Comparison of ENCODE assay signal across 7 cellular contexts in the genomic region with DNA sequence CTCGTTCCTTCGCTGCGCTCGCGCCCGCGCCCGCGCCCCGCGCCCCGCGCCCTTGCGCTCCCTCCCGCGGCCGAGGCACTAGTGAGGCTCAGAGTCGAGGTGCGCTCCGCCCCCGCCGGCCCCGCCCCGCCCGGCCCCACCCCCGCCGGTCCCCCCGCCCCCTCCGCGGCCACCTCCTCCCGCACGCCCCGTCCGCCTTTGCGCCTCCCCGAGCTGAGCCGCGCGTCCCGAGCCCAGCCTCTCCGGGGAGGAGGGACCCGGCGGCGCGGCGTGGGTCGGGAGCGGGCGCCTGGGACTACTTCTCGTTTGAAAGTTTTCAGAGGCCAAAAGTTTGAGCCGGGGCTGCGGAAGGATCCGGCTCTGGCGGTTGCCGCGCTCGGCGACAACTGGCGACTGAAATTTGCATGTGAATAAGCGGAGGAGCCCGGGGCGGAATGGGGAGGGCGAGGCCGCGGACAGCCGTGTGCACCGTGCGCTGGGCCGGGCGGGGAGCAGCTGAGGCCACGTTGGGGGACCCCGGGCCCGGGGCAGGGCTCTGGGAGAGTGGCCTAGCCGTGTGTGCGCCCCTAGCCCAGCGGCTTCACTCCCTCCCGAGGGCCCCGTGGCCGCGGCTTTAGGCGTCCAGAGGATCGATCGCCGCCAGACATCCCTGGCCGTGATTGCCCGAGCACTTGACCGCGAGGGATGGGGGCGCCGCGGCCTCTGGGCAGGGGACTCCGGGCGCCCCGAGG. TPM values are rescaled to one million over a fixed set of nuclear protein-coding genes. Genes with fewer than 3 reads are reported as not detected.
DNase-seq lines count a peak whose midpoint lies in the region; ATAC-seq and TF ChIP-seq lines count a peak whose summit lies in the region.

A gene (minus strand): TSS at position 83 of the 731 bp plus-strand sequence. CDS start 262 bp downstream, outside the sequence.

- peaks cover 44% of the 10 kb centered on the region for H3K4me1 Mint-ChIP-seq in WTC11

- H3K4me3 ChIP-seq in cardiac fibroblast (replicated peaks in 1 of 2; ENCODE audit: low read depth in 2 of 2, low read length in 2 of 2), result peak within 1 kb of the TSS; percentile 73 to 79

- H3K36me3 Mint-ChIP-seq in WTC11, result no peaks in the 10 kb centered on the region

- H3K9me3 Mint-ChIP-seq in WTC11, result no peaks in the 10 kb centered on the region

- in situ Hi-C loops in GM13976 (cut with MboI; ENCODE audit: low sequenced_read_pairs, unreplicated experiment), result no loop called here

- CTCF ChIA-PET in WTC11 (lab: Charles Lee), result interaction anchor here (0.5 to 1.0 kb wide), 3 partner anchors 55 to 88 kb away, joined by 3 to 5 read pairs (median 3); no protein-coding TSS in a partner anchor

- peak within 1 kb of the TSS; percentile 95 for H3K27ac Mint-ChIP-seq in WTC11

- peak within 1 kb of the TSS; percentile 73 for H3K4me3 Mint-ChIP-seq in WTC11

- H3K27me3 Mint-ChIP-seq in WTC11 (ENCODE audit: low read depth), result no peaks in the 10 kb centered on the region

- POLR2A ChIA-PET in WTC11 (lab: Charles Lee), result no interaction called here

- peak; percentile 5 for TF ChIP-seq CTCF in GM13976 (IDR thresholded peaks at IDR 0.05; ENCODE audit: borderline replicate concordance, control extremely low read depth, extremely low read depth, insufficient read depth, missing control alignments)
- no peak for TF ChIP-seq CTCF in WTC11 (IDR thresholded peaks at IDR 0.05)
- TF ChIP-seq CTCF in cardiac fibroblast (IDR thresholded peaks at IDR 0.05; ENCODE audit: low read depth, low read length), result no peak

- DNase-seq in GM13976 (ENCODE audit: low spot score) (peak; percentile 96), NCI-H1105 (lab: John Stamatoyannopoulos, UW) (peak; percentile 35), WTC11 (ENCODE audit: low spot score) (peak; percentile 82), cardiac fibroblast (ENCODE audit: low read depth in 2 of 2) (peak; percentile 88 to 96), iris pigment epithelial cell (ENCODE audit: low read depth) (peak; percentile 87)
- peak; percentile 86 for DNase-seq in stimulated activated CD4-positive, alpha-beta T cell treated with anti-CD3 and anti-CD28 coated beads, Interleukin-12 subunit alpha, Interleukin-12 subunit beta, amount 100 ng/mL, for 4 hours

- ATAC-seq in HG02588 (IDR thresholded peaks at IDR 0.05; ENCODE audit: unreplicated experiment) (peak; percentile 59), WTC11 (peak; percentile 54)

TF ChIP-seq in WTC11, 78 proteins besides CTCF, POLR2A, EP300 and RAD21:
- 0 out of 2 replicates have a peak, but pooled peaks have one; percentile 47 for TF ChIP-seq ETV6 (CRISPR knock-in tag; IDR thresholded peaks at IDR 0.05)
- TF ChIP-seq, protein P1, sequence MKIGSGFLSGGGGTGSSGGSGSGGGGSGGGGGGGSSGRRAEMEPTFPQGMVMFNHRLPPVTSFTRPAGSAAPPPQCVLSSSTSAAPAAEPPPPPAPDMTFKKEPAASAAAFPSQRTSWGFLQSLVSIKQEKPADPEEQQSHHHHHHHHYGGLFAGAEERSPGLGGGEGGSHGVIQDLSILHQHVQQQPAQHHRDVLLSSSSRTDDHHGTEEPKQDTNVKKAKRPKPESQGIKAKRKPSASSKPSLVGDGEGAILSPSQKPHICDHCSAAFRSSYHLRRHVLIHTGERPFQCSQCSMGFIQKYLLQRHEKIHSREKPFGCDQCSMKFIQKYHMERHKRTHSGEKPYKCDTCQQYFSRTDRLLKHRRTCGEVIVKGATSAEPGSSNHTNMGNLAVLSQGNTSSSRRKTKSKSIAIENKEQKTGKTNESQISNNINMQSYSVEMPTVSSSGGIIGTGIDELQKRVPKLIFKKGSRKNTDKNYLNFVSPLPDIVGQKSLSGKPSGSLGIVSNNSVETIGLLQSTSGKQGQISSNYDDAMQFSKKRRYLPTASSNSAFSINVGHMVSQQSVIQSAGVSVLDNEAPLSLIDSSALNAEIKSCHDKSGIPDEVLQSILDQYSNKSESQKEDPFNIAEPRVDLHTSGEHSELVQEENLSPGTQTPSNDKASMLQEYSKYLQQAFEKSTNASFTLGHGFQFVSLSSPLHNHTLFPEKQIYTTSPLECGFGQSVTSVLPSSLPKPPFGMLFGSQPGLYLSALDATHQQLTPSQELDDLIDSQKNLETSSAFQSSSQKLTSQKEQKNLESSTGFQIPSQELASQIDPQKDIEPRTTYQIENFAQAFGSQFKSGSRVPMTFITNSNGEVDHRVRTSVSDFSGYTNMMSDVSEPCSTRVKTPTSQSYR (CRISPR knock-in tag; IDR thresholded peaks at IDR 0.05), result 0 out of 2 replicates have a peak, but pooled peaks have one; percentile 6
- no peak for TF ChIP-seq ZNF396 (CRISPR knock-in tag; IDR thresholded peaks at IDR 0.05; ENCODE audit: borderline replicate concordance)
- 0 out of 2 replicates have a peak, but pooled peaks have one; percentile 41 for TF ChIP-seq ESRRA (CRISPR knock-in tag; IDR thresholded peaks at IDR 0.05; ENCODE audit: borderline replicate concordance)
- TF ChIP-seq GRHL2 (CRISPR knock-in tag; IDR thresholded peaks at IDR 0.05; ENCODE audit: insufficient replicate concordance, severe bottlenecking), result no peak
- no peak for TF ChIP-seq TEAD4 (CRISPR knock-in tag; IDR thresholded peaks at IDR 0.05)
- TF ChIP-seq TP53 (CRISPR knock-in tag; IDR thresholded peaks at IDR 0.05), result 0 out of 2 replicates have a peak, but pooled peaks have one; percentile 35
- TF ChIP-seq SP1 (CRISPR knock-in tag; conservative IDR thresholded peaks at IDR 0.05), result peak; percentile 68
- TF ChIP-seq, protein P2, sequence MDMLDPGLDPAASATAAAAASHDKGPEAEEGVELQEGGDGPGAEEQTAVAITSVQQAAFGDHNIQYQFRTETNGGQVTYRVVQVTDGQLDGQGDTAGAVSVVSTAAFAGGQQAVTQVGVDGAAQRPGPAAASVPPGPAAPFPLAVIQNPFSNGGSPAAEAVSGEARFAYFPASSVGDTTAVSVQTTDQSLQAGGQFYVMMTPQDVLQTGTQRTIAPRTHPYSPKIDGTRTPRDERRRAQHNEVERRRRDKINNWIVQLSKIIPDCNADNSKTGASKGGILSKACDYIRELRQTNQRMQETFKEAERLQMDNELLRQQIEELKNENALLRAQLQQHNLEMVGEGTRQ (CRISPR knock-in tag; IDR thresholded peaks at IDR 0.05), result no peak; the same call in 1 of the 2 replicates

RNA-seq across cellular contexts. Expression of the gene that starts here (rescaled TPM):
- 76.7 to 95.6 TPM (median 79.2 TPM) in 3 replicates for total RNA-seq in WTC11 (2021)

Comparison
In these comparisons a context has a peak if more than half of its experiments do, and no peak if none do; other contexts are left out.
1. Peak in every context shown above with its lines: DNase-seq, ATAC-seq and H3K4me3 ChIP-seq.
2. DNase-seq: peak in every context shown above with its lines; median percentile 96 in GM13976; 92 in cardiac fibroblast; 87 in iris pigment epithelial cell; 86 in stimulated activated CD4-positive, alpha-beta T cell treated with anti-CD3 and anti-CD28 coated beads, Interleukin-12 subunit alpha, Interleukin-12 subunit beta, amount 100 ng/mL, for 4 hours; 82 in WTC11; 35 in NCI-H1105.